Comparison of ENCODE assay signal across 3 cellular contexts in the genomic region with DNA sequence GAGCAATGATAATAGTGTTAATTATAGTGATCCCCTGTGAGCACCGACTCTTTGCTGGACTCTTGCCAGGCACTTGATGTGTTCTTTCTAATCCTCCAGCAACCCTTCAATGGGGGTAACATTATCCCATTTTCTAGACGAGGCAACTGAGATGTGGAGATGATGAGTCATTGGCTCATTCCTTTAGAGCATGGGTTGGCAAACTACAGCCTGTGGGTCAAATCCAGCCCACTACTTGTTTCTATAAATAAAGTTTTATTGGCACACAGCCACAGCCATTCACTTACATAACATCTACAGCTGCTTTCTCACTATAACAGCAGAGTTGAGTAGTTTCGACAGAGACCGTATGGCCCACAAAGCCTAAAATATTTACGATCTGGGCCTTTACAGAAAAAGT.
TF ChIP-seq lines count a peak whose summit lies in the region.

No MANE protein-coding gene starts in this region.

TF ChIP-seq in SK-N-SH, 30 proteins besides CTCF, POLR2A, EP300 and RAD21 (continued from another document):
- peak; percentile 10; the same call in 1 of the 2 replicates for TF ChIP-seq FOSL2 (IDR thresholded peaks at IDR 0.05; ENCODE audit: borderline replicate concordance, low read depth)
- no peak for TF ChIP-seq YY1 (IDR thresholded peaks at IDR 0.05; ENCODE audit: low read depth)

TF ChIP-seq in SK-N-SH treated with all-trans-retinoic acid at 6 μM for 48 hours, 23 proteins besides CTCF, POLR2A, EP300 and RAD21:
- TF ChIP-seq, protein P1, sequence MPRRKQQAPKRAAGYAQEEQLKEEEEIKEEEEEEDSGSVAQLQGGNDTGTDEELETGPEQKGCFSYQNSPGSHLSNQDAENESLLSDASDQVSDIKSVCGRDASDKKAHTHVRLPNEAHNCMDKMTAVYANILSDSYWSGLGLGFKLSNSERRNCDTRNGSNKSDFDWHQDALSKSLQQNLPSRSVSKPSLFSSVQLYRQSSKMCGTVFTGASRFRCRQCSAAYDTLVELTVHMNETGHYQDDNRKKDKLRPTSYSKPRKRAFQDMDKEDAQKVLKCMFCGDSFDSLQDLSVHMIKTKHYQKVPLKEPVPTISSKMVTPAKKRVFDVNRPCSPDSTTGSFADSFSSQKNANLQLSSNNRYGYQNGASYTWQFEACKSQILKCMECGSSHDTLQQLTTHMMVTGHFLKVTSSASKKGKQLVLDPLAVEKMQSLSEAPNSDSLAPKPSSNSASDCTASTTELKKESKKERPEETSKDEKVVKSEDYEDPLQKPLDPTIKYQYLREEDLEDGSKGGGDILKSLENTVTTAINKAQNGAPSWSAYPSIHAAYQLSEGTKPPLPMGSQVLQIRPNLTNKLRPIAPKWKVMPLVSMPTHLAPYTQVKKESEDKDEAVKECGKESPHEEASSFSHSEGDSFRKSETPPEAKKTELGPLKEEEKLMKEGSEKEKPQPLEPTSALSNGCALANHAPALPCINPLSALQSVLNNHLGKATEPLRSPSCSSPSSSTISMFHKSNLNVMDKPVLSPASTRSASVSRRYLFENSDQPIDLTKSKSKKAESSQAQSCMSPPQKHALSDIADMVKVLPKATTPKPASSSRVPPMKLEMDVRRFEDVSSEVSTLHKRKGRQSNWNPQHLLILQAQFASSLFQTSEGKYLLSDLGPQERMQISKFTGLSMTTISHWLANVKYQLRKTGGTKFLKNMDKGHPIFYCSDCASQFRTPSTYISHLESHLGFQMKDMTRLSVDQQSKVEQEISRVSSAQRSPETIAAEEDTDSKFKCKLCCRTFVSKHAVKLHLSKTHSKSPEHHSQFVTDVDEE (CRISPR knock-in tag; IDR thresholded peaks at IDR 0.05): no peak
- TF ChIP-seq ESRRG (CRISPR knock-in tag; IDR thresholded peaks at IDR 0.05): no peak
- TF ChIP-seq ZNF8 (CRISPR knock-in tag; IDR thresholded peaks at IDR 0.05): no peak
- no peak for TF ChIP-seq ZFP3 (CRISPR knock-in tag; IDR thresholded peaks at IDR 0.05)
- no peak for TF ChIP-seq RARB (CRISPR knock-in tag; IDR thresholded peaks at IDR 0.05)
- TF ChIP-seq, protein P2, sequence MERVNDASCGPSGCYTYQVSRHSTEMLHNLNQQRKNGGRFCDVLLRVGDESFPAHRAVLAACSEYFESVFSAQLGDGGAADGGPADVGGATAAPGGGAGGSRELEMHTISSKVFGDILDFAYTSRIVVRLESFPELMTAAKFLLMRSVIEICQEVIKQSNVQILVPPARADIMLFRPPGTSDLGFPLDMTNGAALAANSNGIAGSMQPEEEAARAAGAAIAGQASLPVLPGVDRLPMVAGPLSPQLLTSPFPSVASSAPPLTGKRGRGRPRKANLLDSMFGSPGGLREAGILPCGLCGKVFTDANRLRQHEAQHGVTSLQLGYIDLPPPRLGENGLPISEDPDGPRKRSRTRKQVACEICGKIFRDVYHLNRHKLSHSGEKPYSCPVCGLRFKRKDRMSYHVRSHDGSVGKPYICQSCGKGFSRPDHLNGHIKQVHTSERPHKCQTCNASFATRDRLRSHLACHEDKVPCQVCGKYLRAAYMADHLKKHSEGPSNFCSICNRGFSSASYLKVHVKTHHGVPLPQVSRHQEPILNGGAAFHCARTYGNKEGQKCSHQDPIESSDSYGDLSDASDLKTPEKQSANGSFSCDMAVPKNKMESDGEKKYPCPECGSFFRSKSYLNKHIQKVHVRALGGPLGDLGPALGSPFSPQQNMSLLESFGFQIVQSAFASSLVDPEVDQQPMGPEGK (CRISPR knock-in tag; IDR thresholded peaks at IDR 0.05; ENCODE audit: borderline replicate concordance): no peak
- TF ChIP-seq GLIS3 (CRISPR knock-in tag; IDR thresholded peaks at IDR 0.05): no peak
- TF ChIP-seq, protein P3, sequence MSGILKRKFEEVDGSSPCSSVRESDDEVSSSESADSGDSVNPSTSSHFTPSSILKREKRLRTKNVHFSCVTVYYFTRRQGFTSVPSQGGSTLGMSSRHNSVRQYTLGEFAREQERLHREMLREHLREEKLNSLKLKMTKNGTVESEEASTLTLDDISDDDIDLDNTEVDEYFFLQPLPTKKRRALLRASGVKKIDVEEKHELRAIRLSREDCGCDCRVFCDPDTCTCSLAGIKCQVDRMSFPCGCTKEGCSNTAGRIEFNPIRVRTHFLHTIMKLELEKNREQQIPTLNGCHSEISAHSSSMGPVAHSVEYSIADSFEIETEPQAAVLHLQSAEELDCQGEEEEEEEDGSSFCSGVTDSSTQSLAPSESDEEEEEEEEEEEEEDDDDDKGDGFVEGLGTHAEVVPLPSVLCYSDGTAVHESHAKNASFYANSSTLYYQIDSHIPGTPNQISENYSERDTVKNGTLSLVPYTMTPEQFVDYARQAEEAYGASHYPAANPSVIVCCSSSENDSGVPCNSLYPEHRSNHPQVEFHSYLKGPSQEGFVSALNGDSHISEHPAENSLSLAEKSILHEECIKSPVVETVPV (CRISPR knock-in tag; IDR thresholded peaks at IDR 0.05): no peak
- no peak for TF ChIP-seq ARNTL (CRISPR knock-in tag; IDR thresholded peaks at IDR 0.05; ENCODE audit: borderline replicate concordance, low read depth)
- TF ChIP-seq ZNF70 (CRISPR knock-in tag; IDR thresholded peaks at IDR 0.05): no peak
- TF ChIP-seq PPARA (CRISPR knock-in tag; IDR thresholded peaks at IDR 0.05; ENCODE audit: borderline replicate concordance): no peak
- TF ChIP-seq, protein P4, sequence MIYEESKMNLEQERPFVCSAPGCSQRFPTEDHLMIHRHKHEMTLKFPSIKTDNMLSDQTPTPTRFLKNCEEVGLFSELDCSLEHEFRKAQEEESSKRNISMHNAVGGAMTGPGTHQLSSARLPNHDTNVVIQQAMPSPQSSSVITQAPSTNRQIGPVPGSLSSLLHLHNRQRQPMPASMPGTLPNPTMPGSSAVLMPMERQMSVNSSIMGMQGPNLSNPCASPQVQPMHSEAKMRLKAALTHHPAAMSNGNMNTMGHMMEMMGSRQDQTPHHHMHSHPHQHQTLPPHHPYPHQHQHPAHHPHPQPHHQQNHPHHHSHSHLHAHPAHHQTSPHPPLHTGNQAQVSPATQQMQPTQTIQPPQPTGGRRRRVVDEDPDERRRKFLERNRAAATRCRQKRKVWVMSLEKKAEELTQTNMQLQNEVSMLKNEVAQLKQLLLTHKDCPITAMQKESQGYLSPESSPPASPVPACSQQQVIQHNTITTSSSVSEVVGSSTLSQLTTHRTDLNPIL (CRISPR knock-in tag; IDR thresholded peaks at IDR 0.05; ENCODE audit: low read depth): no peak
- TF ChIP-seq BACH2 (CRISPR knock-in tag; IDR thresholded peaks at IDR 0.05; ENCODE audit: borderline replicate concordance): no peak
- TF ChIP-seq TOX (CRISPR knock-in tag; IDR thresholded peaks at IDR 0.05; ENCODE audit: borderline replicate concordance): no peak
- no peak for TF ChIP-seq ZC3H10 (CRISPR knock-in tag; IDR thresholded peaks at IDR 0.05)
- no peak for TF ChIP-seq ISL1 (CRISPR knock-in tag; IDR thresholded peaks at IDR 0.05)
- no peak for TF ChIP-seq OSR1 (CRISPR knock-in tag; IDR thresholded peaks at IDR 0.05)
- TF ChIP-seq SNAI2 (CRISPR knock-in tag; IDR thresholded peaks at IDR 0.05): no peak
- TF ChIP-seq ZNF565 (CRISPR knock-in tag; conservative IDR thresholded peaks at IDR 0.05; ENCODE audit: low read depth): no peak
- no peak for TF ChIP-seq CSDC2 (CRISPR knock-in tag; IDR thresholded peaks at IDR 0.05)

TF ChIP-seq in HEK293T, 16 proteins besides CTCF, POLR2A, EP300 and RAD21 (continued from another document):
- TF ChIP-seq ZNF384 (IDR thresholded peaks at IDR 0.05) (no peak), FOXM1 (IDR thresholded peaks at IDR 0.05; ENCODE audit: borderline replicate concordance) (no peak), SP1 (IDR thresholded peaks at IDR 0.05) (no peak), FOXA1 (IDR thresholded peaks at IDR 0.05) (no peak), LEF1 (IDR thresholded peaks at IDR 0.05; ENCODE audit: borderline replicate concordance) (no peak), FOXK2 (IDR thresholded peaks at IDR 0.05) (no peak), L3MBTL2 (conservative IDR thresholded peaks at IDR 0.05) (no peak), TARDBP (IDR thresholded peaks at IDR 0.05) (no peak), ELF4 (IDR thresholded peaks at IDR 0.05) (no peak), HDGF (IDR thresholded peaks at IDR 0.05; ENCODE audit: borderline replicate concordance) (no peak), ARNT (IDR thresholded peaks at IDR 0.05) (no peak), SUZ12 (IDR thresholded peaks at IDR 0.05) (no peak), BHLHE40 (IDR thresholded peaks at IDR 0.05; ENCODE audit: borderline replicate concordance) (no peak), NFRKB (IDR thresholded peaks at IDR 0.05) (no peak)
TF ChIP-seq in HEK293T: peak in this region for 0.
